Comparison of ENCODE assay signal across 17 cellular contexts in the genomic region with DNA sequence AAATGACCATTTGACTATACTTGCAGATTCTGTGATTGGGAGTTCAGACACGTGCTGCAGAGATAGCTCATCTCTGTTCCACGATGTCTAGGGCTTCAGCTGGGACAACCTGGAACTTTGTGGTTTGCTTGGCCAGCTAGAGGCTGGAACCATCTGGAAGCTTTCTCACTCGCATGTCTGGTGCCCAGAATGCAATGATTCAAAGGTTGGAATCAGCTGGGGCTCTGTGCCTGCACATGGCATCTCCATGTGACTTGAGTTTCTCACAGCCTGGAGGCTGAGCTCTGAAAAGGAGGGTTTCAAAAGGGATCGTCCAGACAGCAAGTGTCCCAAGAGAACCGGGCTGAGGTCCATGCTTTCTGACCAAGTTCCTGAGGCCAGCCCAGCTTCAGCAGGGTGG.
DNase-seq lines count a peak whose midpoint lies in the region; ATAC-seq and TF ChIP-seq lines count a peak whose summit lies in the region.
"Had no signal": no experiment of that assay in that cellular context is flagged by ENCODE, and none has a peak within 500 bp of the region (broad histone marks: within the 10 kb centered on the region; RNA-seq: fewer than 3 reads in every experiment).

No MANE protein-coding gene starts in this region.

- in situ Hi-C loops in G401 (cut with HindIII; ENCODE audit: low sequenced_read_pairs) = no loop called here

- H3K27me3 ChIP-seq in body of pancreas = no peaks in the 10 kb centered on the region
- no peaks in the 10 kb centered on the region for H3K27me3 ChIP-seq in esophagus muscularis mucosa
- H3K27me3 ChIP-seq in liver (ENCODE audit: control insufficient read depth in 4 of 4, insufficient read depth in 4 of 4, low read length in 3 of 4) = no peaks in the 10 kb centered on the region
- H3K27me3 ChIP-seq: BLaER1 had no signal

- no peaks in the 10 kb centered on the region for H3K36me3 ChIP-seq in body of pancreas (replicated peaks in 1 of 2; ENCODE audit: insufficient read depth in 1 of 2, low read depth in 2 of 2)
- no peaks in the 10 kb centered on the region for H3K36me3 ChIP-seq in esophagus muscularis mucosa
- H3K36me3 ChIP-seq in liver (ENCODE audit: control insufficient read depth in 4 of 4, insufficient read depth in 3 of 4, low read depth in 1 of 4, low read length in 3 of 4) = no peaks in the 10 kb centered on the region
- H3K36me3 ChIP-seq: BLaER1 had no signal

- ATAC-seq in body of pancreas = peak; percentile 87
- ATAC-seq: CD8-positive, alpha-beta T cell; GM12878; GM23338 had no signal

- intact Hi-C loops in body of pancreas (cut with DNase I) = no loop called here
- intact Hi-C loops in esophagus muscularis mucosa (cut with DNase I) = no loop called here

- H3K9me3 ChIP-seq in body of pancreas = no peaks in the 10 kb centered on the region
- H3K9me3 ChIP-seq in esophagus muscularis mucosa = no peaks in the 10 kb centered on the region
- no peaks in the 10 kb centered on the region for H3K9me3 ChIP-seq in liver (ENCODE audit: control insufficient read depth in 4 of 4, low read length in 3 of 4)
- H3K9me3 ChIP-seq: BLaER1 had no signal

- no peak overlapping the region for H3K4me3 ChIP-seq in body of pancreas
- H3K4me3 ChIP-seq in esophagus muscularis mucosa = no peak overlapping the region
- H3K4me3 ChIP-seq in liver (ENCODE audit: low read depth in 1 of 3, low read length in 3 of 3) = no peak overlapping the region
- H3K4me3 ChIP-seq: BLaER1, GM12878, GM23338 had no signal

- DNase-seq in G401 (ENCODE audit: low spot score) (peak; percentile 74), body of pancreas (peak; percentile 50 to 66 (median 62)), esophagus muscularis mucosa (ENCODE audit: extremely low spot score) (peak; percentile 70), T1000 (lab: John Stamatoyannopoulos, UW) (no peak), NCI-H146 (lab: John Stamatoyannopoulos, UW) (no peak)
- DNase-seq in activated CD4-positive, CD25-positive, alpha-beta regulatory T cell treated with anti-CD3 and anti-CD28 coated beads, Interleukin-2, amount 50 U/mL, for 72 hours = no peak
- DNase-seq in stimulated activated naive CD4-positive, alpha-beta T cell treated with Interleukin-2 at 50 U/mL for 16 hours (lab: John Stamatoyannopoulos, UW) = no peak
- DNase-seq: 8988T; Calu3; CD8-positive, alpha-beta T cell; DMS79 treated with DMSO at 0.1 percent for 48 hours; HCEC 1CT; HFFc6 had no signal

- WGBS in body of pancreas, 2 donors = 34 to 45% methylated on average over 5 of the region's 5 CpGs
- 79% methylated on average over 5 of the region's 5 CpGs for WGBS in esophagus muscularis mucosa
- WGBS in liver = 52% methylated on average over 5 of the region's 5 CpGs

- TF ChIP-seq RAD21 in liver (IDR thresholded peaks at IDR 0.05) = no peak

- H3K4me1 ChIP-seq in body of pancreas = peaks cover 17% of the 10 kb centered on the region
- H3K4me1 ChIP-seq in esophagus muscularis mucosa = peaks cover 0 to 3% (median 0%) of the 10 kb centered on the region in 4 donors
- peaks cover under 1 to 7% (median under 1%) of the 10 kb centered on the region in 4 donors for H3K4me1 ChIP-seq in liver (ENCODE audit: control insufficient read depth in 4 of 4, insufficient read depth in 4 of 4, low read length in 3 of 4)
- H3K4me1 ChIP-seq: BLaER1 had no signal

- TF ChIP-seq CTCF in body of pancreas (IDR thresholded peaks at IDR 0.05) (no peak), esophagus muscularis mucosa (IDR thresholded peaks at IDR 0.05) (no peak), liver (IDR thresholded peaks at IDR 0.05; ENCODE audit: low read depth, low read length, missing input control) (no peak)

- peak overlapping the region in 2 of 4 donors; percentile 9 to 63 for H3K27ac ChIP-seq in body of pancreas
- no peak overlapping the region for H3K27ac ChIP-seq in esophagus muscularis mucosa (replicated peaks in 1 of 4)
- H3K27ac ChIP-seq in liver (ENCODE audit: low read depth in 1 of 2, low read length in 2 of 2) = no peak overlapping the region
- H3K27ac ChIP-seq: BLaER1 had no signal

- no peak overlapping the region for H3K9ac ChIP-seq in liver (ENCODE audit: low read depth in 1 of 2, low read length in 2 of 2)
- H3K9ac ChIP-seq: BLaER1 had no signal

- TF ChIP-seq POLR2A in body of pancreas (IDR thresholded peaks at IDR 0.05) (no peak), esophagus muscularis mucosa (IDR thresholded peaks at IDR 0.05; ENCODE audit: low read depth) (no peak)

- TF ChIP-seq EP300 in esophagus muscularis mucosa (IDR thresholded peaks at IDR 0.05) = no peak

TF ChIP-seq in liver, 16 proteins besides CTCF, POLR2A, EP300 and RAD21:
- TF ChIP-seq GABPA (IDR thresholded peaks at IDR 0.05 in 1 of 2, conservative IDR thresholded peaks at IDR 0.05 in 1 of 2) = no peak
- TF ChIP-seq, protein P1, sequence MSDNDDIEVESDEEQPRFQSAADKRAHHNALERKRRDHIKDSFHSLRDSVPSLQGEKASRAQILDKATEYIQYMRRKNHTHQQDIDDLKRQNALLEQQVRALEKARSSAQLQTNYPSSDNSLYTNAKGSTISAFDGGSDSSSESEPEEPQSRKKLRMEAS (IDR thresholded peaks at IDR 0.05) = peak; percentile 37
- no peak for TF ChIP-seq SP1 (IDR thresholded peaks at IDR 0.05)
- TF ChIP-seq, protein P2, sequence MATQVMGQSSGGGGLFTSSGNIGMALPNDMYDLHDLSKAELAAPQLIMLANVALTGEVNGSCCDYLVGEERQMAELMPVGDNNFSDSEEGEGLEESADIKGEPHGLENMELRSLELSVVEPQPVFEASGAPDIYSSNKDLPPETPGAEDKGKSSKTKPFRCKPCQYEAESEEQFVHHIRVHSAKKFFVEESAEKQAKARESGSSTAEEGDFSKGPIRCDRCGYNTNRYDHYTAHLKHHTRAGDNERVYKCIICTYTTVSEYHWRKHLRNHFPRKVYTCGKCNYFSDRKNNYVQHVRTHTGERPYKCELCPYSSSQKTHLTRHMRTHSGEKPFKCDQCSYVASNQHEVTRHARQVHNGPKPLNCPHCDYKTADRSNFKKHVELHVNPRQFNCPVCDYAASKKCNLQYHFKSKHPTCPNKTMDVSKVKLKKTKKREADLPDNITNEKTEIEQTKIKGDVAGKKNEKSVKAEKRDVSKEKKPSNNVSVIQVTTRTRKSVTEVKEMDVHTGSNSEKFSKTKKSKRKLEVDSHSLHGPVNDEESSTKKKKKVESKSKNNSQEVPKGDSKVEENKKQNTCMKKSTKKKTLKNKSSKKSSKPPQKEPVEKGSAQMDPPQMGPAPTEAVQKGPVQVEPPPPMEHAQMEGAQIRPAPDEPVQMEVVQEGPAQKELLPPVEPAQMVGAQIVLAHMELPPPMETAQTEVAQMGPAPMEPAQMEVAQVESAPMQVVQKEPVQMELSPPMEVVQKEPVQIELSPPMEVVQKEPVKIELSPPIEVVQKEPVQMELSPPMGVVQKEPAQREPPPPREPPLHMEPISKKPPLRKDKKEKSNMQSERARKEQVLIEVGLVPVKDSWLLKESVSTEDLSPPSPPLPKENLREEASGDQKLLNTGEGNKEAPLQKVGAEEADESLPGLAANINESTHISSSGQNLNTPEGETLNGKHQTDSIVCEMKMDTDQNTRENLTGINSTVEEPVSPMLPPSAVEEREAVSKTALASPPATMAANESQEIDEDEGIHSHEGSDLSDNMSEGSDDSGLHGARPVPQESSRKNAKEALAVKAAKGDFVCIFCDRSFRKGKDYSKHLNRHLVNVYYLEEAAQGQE (IDR thresholded peaks at IDR 0.05) = no peak
- TF ChIP-seq JUND (IDR thresholded peaks at IDR 0.05) = no peak
- TF ChIP-seq FOXA1 (IDR thresholded peaks at IDR 0.05) = no peak
- TF ChIP-seq TAF1 (conservative IDR thresholded peaks at IDR 0.05) = no peak

Comparison
In these comparisons a context has a peak if more than half of its experiments do, and no peak if none do; other contexts are left out.
1. DNase-seq: peak in G401 (single experiment), body of pancreas (4 of 4) and esophagus muscularis mucosa (single experiment); none in T1000 (single experiment), activated CD4-positive, CD25-positive, alpha-beta regulatory T cell treated with anti-CD3 and anti-CD28 coated beads, Interleukin-2, amount 50 U/mL, for 72 hours (single experiment), stimulated activated naive CD4-positive, alpha-beta T cell treated with Interleukin-2 at 50 U/mL for 16 hours (single experiment) and NCI-H146 (single experiment).